18 cellular contexts compared by ENCODE assay signal in the genomic region with DNA sequence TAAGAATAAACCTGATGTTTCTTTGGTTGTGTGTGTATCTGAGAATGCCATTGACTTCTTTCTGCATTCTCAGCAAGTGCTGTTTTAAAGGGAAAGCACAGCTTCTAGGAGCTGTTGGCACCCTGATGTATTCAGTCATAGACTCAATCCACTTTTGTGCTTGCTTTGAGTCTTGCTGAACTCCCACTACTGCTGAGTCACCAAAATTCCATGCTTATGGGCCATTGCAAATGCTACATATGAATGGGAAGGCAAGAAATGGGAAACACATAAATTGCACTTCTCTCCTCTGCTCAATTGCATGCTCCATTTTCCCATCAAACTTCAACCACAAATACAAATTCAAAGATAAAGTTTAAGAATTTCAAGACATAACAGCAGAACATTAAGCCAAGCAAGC. TPM values are rescaled to one million over a fixed set of nuclear protein-coding genes. Genes with fewer than 3 reads are reported as not detected.
A peak's percentile ranks its signal among the peaks of the same experiment; 100 is the strongest.
DNase-seq lines count a peak whose midpoint lies in the region; TF ChIP-seq lines count a peak whose summit lies in the region.
"Had no signal": no experiment of that assay in that cellular context is flagged by ENCODE, and none has a peak within 500 bp of the region (broad histone marks: within the 10 kb centered on the region; RNA-seq: fewer than 3 reads in every experiment).

No MANE protein-coding gene starts in this region.

- H3K9ac ChIP-seq in GM23248 (no peak overlapping the region), SK-N-MC (ENCODE audit: insufficient read length) (no peak overlapping the region)
- H3K9ac ChIP-seq: SK-N-SH had no signal

- no peak overlapping the region for H2AFZ ChIP-seq in GM23248
- H2AFZ ChIP-seq: PC-9 had no signal

- DNase-seq in GM23248 (peak; percentile 6), SK-N-MC (ENCODE audit: low read depth, low spot score) (no peak), brain microvascular endothelial cell (peak; percentile 1), kidney tubule cell (ENCODE audit: low spot score) (peak; percentile 2), BE2C (no peak), cerebellar nuclear complex (lab: John Stamatoyannopoulos, UW) (no peak), nephron progenitor cell (no peak), kidney glomerular epithelial cell (lab: John Stamatoyannopoulos, UW) (no peak)
- DNase-seq: CD4-positive, alpha-beta memory T cell; HCEC 1CT; KBM-7; NCI-H1048; NCI-H1694; NCI-H69; PC-9; SK-N-SH had no signal

- H3K4me1 Mint-ChIP-seq in nephron progenitor cell = no peaks in the 10 kb centered on the region
- H3K4me1 Mint-ChIP-seq: CD4-positive, alpha-beta memory T cell had no signal

- no peaks in the 10 kb centered on the region for H3K9me2 ChIP-seq in GM23248 (ENCODE audit: insufficient read depth)
- H3K9me2 ChIP-seq: SK-N-SH had no signal

- H3K4me1 ChIP-seq in GM23248 (ENCODE audit: insufficient read depth) (no peaks in the 10 kb centered on the region), BE2C (peaks cover 5% of the 10 kb centered on the region; the same call in 1 of the 2 replicates)

- in situ Hi-C loops in GM23248 (cut with MboI) (no loop called here), brain microvascular endothelial cell (cut with HindIII; ENCODE audit: low pct_ligation_motif_present, low sequenced_read_pairs) (no loop called here)

- no peak overlapping the region for H3K27ac Mint-ChIP-seq in nephron progenitor cell
- H3K27ac Mint-ChIP-seq: CD4-positive, alpha-beta memory T cell had no signal

- H3K9me3 ChIP-seq in GM23248 (ENCODE audit: low read depth) = no peaks in the 10 kb centered on the region
- H3K9me3 ChIP-seq in SK-N-MC (ENCODE audit: low read depth, low read length) = no peaks in the 10 kb centered on the region
- no peaks in the 10 kb centered on the region for H3K9me3 ChIP-seq in BE2C
- H3K9me3 ChIP-seq: SK-N-SH had no signal

- no peaks in the 10 kb centered on the region for H3K36me3 Mint-ChIP-seq in nephron progenitor cell (ENCODE audit: low read depth)
- H3K36me3 Mint-ChIP-seq: CD4-positive, alpha-beta memory T cell had no signal

- TF ChIP-seq CTCF in brain microvascular endothelial cell (IDR thresholded peaks at IDR 0.05; ENCODE audit: low read depth, low read length, missing control alignments) = no peak
- TF ChIP-seq CTCF in BE2C (IDR thresholded peaks at IDR 0.05; ENCODE audit: low read depth, low read length) = no peak
- TF ChIP-seq CTCF in nephron progenitor cell (IDR thresholded peaks at IDR 0.05) = no peak

- H3K27me3 ChIP-seq in GM23248 (replicated peaks; ENCODE audit: insufficient read depth) (no peaks in the 10 kb centered on the region), brain microvascular endothelial cell (replicated peaks) (no peaks in the 10 kb centered on the region), BE2C (no peaks in the 10 kb centered on the region)

- no peaks in the 10 kb centered on the region for H3F3A ChIP-seq in GM23248 (ENCODE audit: insufficient read depth)

- H3K27me3 Mint-ChIP-seq in nephron progenitor cell (ENCODE audit: low read depth, poor library complexity) = no peaks in the 10 kb centered on the region

- no peaks in the 10 kb centered on the region for H3K79me2 ChIP-seq in GM23248 (ENCODE audit: insufficient read depth)

- H3K4me3 Mint-ChIP-seq in nephron progenitor cell = no peak overlapping the region
- H3K4me3 Mint-ChIP-seq: CD4-positive, alpha-beta memory T cell had no signal

- H3K27ac ChIP-seq in GM23248 (no peak overlapping the region), SK-N-MC (0 out of 2 replicates have a peak overlapping the region, but pooled peaks have one; percentile 17), brain microvascular endothelial cell (no peak overlapping the region)
- H3K27ac ChIP-seq: PC-9 had no signal

- H3K4me2 ChIP-seq in GM23248 (ENCODE audit: unreplicated experiment) = no peak overlapping the region
- H3K4me2 ChIP-seq: PC-9, SK-N-SH had no signal

- H3K36me3 ChIP-seq in GM23248 (ENCODE audit: low read depth) (no peaks in the 10 kb centered on the region), SK-N-MC (ENCODE audit: insufficient read depth, low read length) (no peaks in the 10 kb centered on the region), brain microvascular endothelial cell (replicated peaks) (no peaks in the 10 kb centered on the region), BE2C (no peaks in the 10 kb centered on the region)

- no peaks in the 10 kb centered on the region for H3K9me3 Mint-ChIP-seq in nephron progenitor cell

- H4K20me1 ChIP-seq in GM23248 (ENCODE audit: insufficient read depth) = no peaks in the 10 kb centered on the region

- H3K4me3 ChIP-seq in GM23248 (no peak overlapping the region), SK-N-MC (no peak overlapping the region), brain microvascular endothelial cell (ENCODE audit: low read depth, low read length) (no peak overlapping the region), BE2C (ENCODE audit: low read depth, low read length) (no peak overlapping the region)
- H3K4me3 ChIP-seq: PC-9 had no signal

RNA-seq across cellular contexts. Expression of a gene that starts 9.8 kb away (rescaled TPM):
- not detected in 2 replicates for total RNA-seq in GM23248 (2014; rRNA removed; shearing (Covaris generic))
- polyA plus RNA-seq in GM23248 (2016; fragmentation: Nextera tagmentation; extraction: Ambion mirVana) = not detected in 2 replicates
- not detected for polyA plus RNA-seq in BE2C (2012; ENCODE audit: insufficient read depth, insufficient read length, low read depth)
- total RNA-seq: CD4-positive, alpha-beta memory T cell; M059J; PC-9; Right ventricle myocardium inferior had no signal
- polyA plus RNA-seq: CD4-positive, alpha-beta memory T cell; SK-N-SH had no signal

Comparison
In these comparisons a context has a peak if more than half of its experiments do, and no peak if none do; other contexts are left out.
1. DNase-seq: peak in GM23248 (single experiment), brain microvascular endothelial cell (single experiment) and kidney tubule cell (single experiment); none in SK-N-MC (single experiment), BE2C (single experiment), cerebellar nuclear complex (0 of 2), nephron progenitor cell (single experiment) and kidney glomerular epithelial cell (single experiment).